In the genomic region with DNA sequence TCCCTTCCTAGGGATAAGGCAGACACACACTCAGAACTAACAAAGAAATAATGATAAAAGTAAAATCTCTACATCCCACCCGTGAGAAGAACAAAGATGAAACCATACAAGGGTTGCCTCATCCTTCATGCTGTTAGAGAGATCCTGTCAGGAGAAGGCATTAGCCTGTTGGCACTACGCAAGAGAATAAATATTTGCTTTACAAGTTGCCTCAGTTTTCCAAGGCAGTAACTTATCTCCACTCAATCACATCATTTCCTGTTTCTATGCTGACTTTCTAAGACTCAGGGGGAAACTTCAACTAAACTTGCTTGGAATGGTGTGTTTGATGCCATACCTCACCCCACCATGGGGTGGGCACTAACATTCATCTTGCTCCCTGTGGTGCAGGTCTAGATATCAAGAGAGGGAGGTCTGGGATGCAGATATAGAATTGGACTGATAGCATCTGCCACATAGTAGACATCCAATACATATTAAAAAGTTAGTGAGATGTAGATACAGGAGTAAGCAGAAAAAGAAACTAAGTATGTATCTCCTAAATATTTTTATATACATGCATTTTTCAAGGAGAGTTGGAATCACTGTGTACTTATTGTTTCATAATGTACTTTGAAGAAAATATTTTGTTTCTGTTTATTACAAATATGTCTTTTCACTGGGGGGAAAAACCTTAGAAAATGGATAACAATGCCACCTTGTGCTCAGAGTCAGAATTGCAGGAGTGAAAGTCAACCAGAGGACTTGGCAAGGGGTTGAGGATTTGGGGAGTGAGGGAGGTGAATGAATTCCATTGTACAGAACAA, we compare ENCODE assay signal across 8 cellular contexts. TPM values are rescaled to one million over a fixed set of nuclear protein-coding genes. Genes with fewer than 3 reads are reported as not detected.
DNase-seq lines count a peak whose midpoint lies in the region; ATAC-seq and TF ChIP-seq lines count a peak whose summit lies in the region.

No MANE protein-coding gene starts in this region.

- no peaks in the 10 kb centered on the region for H3K27me3 Mint-ChIP-seq in activated T-helper 1 cell treated with anti-CD3 and anti-CD28 coated beads, Interleukin-12 subunit alpha, Interleukin-12 subunit beta, Interleukin-2, Interleukin-4 antibody, amounts not matched to agents 30 ng/mL and 10 ng/mL and 1 ng/mL, durations not matched to agents 14 hours and 24 hours and 36 hours (ENCODE audit: insufficient read depth)

- TF ChIP-seq CTCF in RWPE2 (IDR thresholded peaks at IDR 0.05; ENCODE audit: poor library complexity, severe bottlenecking) = peak; percentile 66
- TF ChIP-seq CTCF in fibroblast of the aortic adventitia (IDR thresholded peaks at IDR 0.05; ENCODE audit: insufficient read depth, low read length) = peak; percentile 72
- peak; percentile 64 for TF ChIP-seq CTCF in smooth muscle cell (IDR thresholded peaks at IDR 0.05; ENCODE audit: borderline replicate concordance, insufficient read depth, poor library complexity, severe bottlenecking)

- no peak overlapping the region for H3K27ac ChIP-seq in RWPE2 (ENCODE audit: poor library complexity, severe bottlenecking)
- no peak overlapping the region for H3K27ac ChIP-seq in smooth muscle cell (ENCODE audit: low read depth)

- H3K27me3 ChIP-seq in RWPE2 (ENCODE audit: insufficient read depth, poor library complexity, severe bottlenecking) (no peaks in the 10 kb centered on the region), smooth muscle cell (ENCODE audit: low read depth) (no peaks in the 10 kb centered on the region)

- H3K9ac ChIP-seq in smooth muscle cell (ENCODE audit: low read depth) = no peak overlapping the region

- H3K4me2 ChIP-seq in smooth muscle cell = no peak overlapping the region

- no peaks in the 10 kb centered on the region for H3K36me3 Mint-ChIP-seq in activated T-helper 1 cell treated with anti-CD3 and anti-CD28 coated beads, Interleukin-12 subunit alpha, Interleukin-12 subunit beta, Interleukin-2, Interleukin-4 antibody, amounts not matched to agents 30 ng/mL and 10 ng/mL and 1 ng/mL, durations not matched to agents 14 hours and 24 hours and 36 hours (ENCODE audit: low read depth)

- no peaks in the 10 kb centered on the region for H4K20me1 ChIP-seq in smooth muscle cell (ENCODE audit: low read depth)

- H3K36me3 ChIP-seq in RWPE2 (ENCODE audit: low read depth) (no peaks in the 10 kb centered on the region), smooth muscle cell (ENCODE audit: low read depth) (no peaks in the 10 kb centered on the region)

- 40% methylated on average over 2 of the region's 2 CpGs for WGBS in smooth muscle cell (ENCODE audit: low lambda C conversion rate)

- no peak; the same call in 2 of the 3 replicates for ATAC-seq in RWPE2 (ENCODE audit: low read depth)
- no peak for ATAC-seq in GM18519 (IDR thresholded peaks at IDR 0.05; ENCODE audit: low FRiP score, unreplicated experiment)

- H3K9me3 ChIP-seq in RWPE2 (ENCODE audit: severe bottlenecking) (no peaks in the 10 kb centered on the region), smooth muscle cell (replicated peaks; ENCODE audit: low read depth) (no peaks in the 10 kb centered on the region)

- intact Hi-C loops in activated T-helper 1 cell treated with anti-CD3 and anti-CD28 coated beads, Interleukin-12 subunit alpha, Interleukin-12 subunit beta, Interleukin-2, Interleukin-4 antibody, amounts not matched to agents 30 ng/mL and 10 ng/mL and 1 ng/mL, durations not matched to agents 14 hours and 24 hours and 36 hours (cut with micrococcal nuclease) = no loop called here

- H3K27ac Mint-ChIP-seq in activated T-helper 1 cell treated with anti-CD3 and anti-CD28 coated beads, Interleukin-12 subunit alpha, Interleukin-12 subunit beta, Interleukin-2, Interleukin-4 antibody, amounts not matched to agents 30 ng/mL and 10 ng/mL and 1 ng/mL, durations not matched to agents 14 hours and 24 hours and 36 hours = no peak overlapping the region

- DNase-seq in ACHN (peak; percentile 6), EH (ENCODE audit: low read depth) (peak; percentile 43), HT1080 (ENCODE audit: low read depth) (peak; percentile 18), RWPE2 (ENCODE audit: low spot score) (no peak), fibroblast of the aortic adventitia (ENCODE audit: low read depth) (peak; percentile 70), smooth muscle cell (lab: John Stamatoyannopoulos, UW; ENCODE audit: unreplicated experiment) (no peak)
- no peak for DNase-seq in activated T-helper 1 cell treated with anti-CD3 and anti-CD28 coated beads, Interleukin-12 subunit alpha, Interleukin-12 subunit beta, Interleukin-2, Interleukin-4 antibody, amounts not matched to agents 30 ng/mL and 10 ng/mL and 1 ng/mL, durations not matched to agents 14 hours and 24 hours and 36 hours (ENCODE audit: low spot score)

- H3K4me1 ChIP-seq in RWPE2 (ENCODE audit: insufficient read depth, poor library complexity, severe bottlenecking) (peaks cover 14% of the 10 kb centered on the region), smooth muscle cell (ENCODE audit: low read depth) (no peaks in the 10 kb centered on the region)

- no peak overlapping the region for H3K4me3 Mint-ChIP-seq in activated T-helper 1 cell treated with anti-CD3 and anti-CD28 coated beads, Interleukin-12 subunit alpha, Interleukin-12 subunit beta, Interleukin-2, Interleukin-4 antibody, amounts not matched to agents 30 ng/mL and 10 ng/mL and 1 ng/mL, durations not matched to agents 14 hours and 24 hours and 36 hours

- H3K9me3 Mint-ChIP-seq in activated T-helper 1 cell treated with anti-CD3 and anti-CD28 coated beads, Interleukin-12 subunit alpha, Interleukin-12 subunit beta, Interleukin-2, Interleukin-4 antibody, amounts not matched to agents 30 ng/mL and 10 ng/mL and 1 ng/mL, durations not matched to agents 14 hours and 24 hours and 36 hours = no peaks in the 10 kb centered on the region

- H3F3A ChIP-seq in smooth muscle cell (ENCODE audit: low read depth) = no peaks in the 10 kb centered on the region

- no peaks in the 10 kb centered on the region for H3K79me2 ChIP-seq in smooth muscle cell (ENCODE audit: low read depth)

- no peaks in the 10 kb centered on the region for H3K4me1 Mint-ChIP-seq in activated T-helper 1 cell treated with anti-CD3 and anti-CD28 coated beads, Interleukin-12 subunit alpha, Interleukin-12 subunit beta, Interleukin-2, Interleukin-4 antibody, amounts not matched to agents 30 ng/mL and 10 ng/mL and 1 ng/mL, durations not matched to agents 14 hours and 24 hours and 36 hours (ENCODE audit: low read depth)

- in situ Hi-C loops in ACHN (cut with HindIII; ENCODE audit: low pct_ligation_motif_present, low pct_unique_long_range_greater_than_20kb, low sequenced_read_pairs) = no loop called here

- H3K4me3 ChIP-seq in RWPE2 (ENCODE audit: severe bottlenecking) = no peak overlapping the region
- no peak overlapping the region for H3K4me3 ChIP-seq in fibroblast of the aortic adventitia (ENCODE audit: low read depth, low read length)
- no peak overlapping the region for H3K4me3 ChIP-seq in smooth muscle cell

- no peak overlapping the region for H2AFZ ChIP-seq in smooth muscle cell (ENCODE audit: low read depth)

RNA-seq across cellular contexts. Expression of gene BEX4, which starts 57.2 kb away (rescaled TPM):
- total RNA-seq in HT1080 (2014; rRNA removed; shearing (Covaris generic)) = 0.90 TPM in 1 of 2 replicates, not detected in the other
- polyA plus RNA-seq in HT1080 (2015; cell fraction: cytosol; rRNA removed) = 1.5 and 1.6 TPM in 2 replicates
- polyA plus RNA-seq in HT1080 (2015; cell fraction: nucleus; rRNA removed) = 1.4 and 1.5 TPM in 2 replicates
- total RNA-seq in fibroblast of the aortic adventitia (ENCODE audit: low replicate concordance) (7.9 and 15.6 TPM in 2 replicates), smooth muscle cell (48.7 and 50.3 TPM in 2 replicates)
- 89.9 and 107 TPM in 2 replicates for polyA plus RNA-seq in smooth muscle cell
- total RNA-seq in activated T-helper 1 cell treated with anti-CD3 and anti-CD28 coated beads, Interleukin-12 subunit alpha, Interleukin-12 subunit beta, Interleukin-2, Interleukin-4 antibody, amounts not matched to agents 30 ng/mL and 10 ng/mL and 1 ng/mL, durations not matched to agents 14 hours and 24 hours and 36 hours = 5.1 and 5.5 TPM in 2 replicates

Comparison
In these comparisons a context has a peak if more than half of its experiments do, and no peak if none do; other contexts are left out.
1. DNase-seq: peak in ACHN (single experiment), EH (single experiment), HT1080 (single experiment) and fibroblast of the aortic adventitia (single experiment); none in RWPE2 (single experiment), smooth muscle cell (single experiment) and activated T-helper 1 cell treated with anti-CD3 and anti-CD28 coated beads, Interleukin-12 subunit alpha, Interleukin-12 subunit beta, Interleukin-2, Interleukin-4 antibody, amounts not matched to agents 30 ng/mL and 10 ng/mL and 1 ng/mL, durations not matched to agents 14 hours and 24 hours and 36 hours (single experiment).
2. Peak in every context shown above with its lines, with median percentiles within 50 percentile points of each other: CTCF ChIP-seq.